In genomic region chr9:33868430-33869000, GRCh38 we compare ENCODE assay signal across 11 cellular contexts. TPM values are rescaled to one million over a fixed set of nuclear protein-coding genes. Genes with fewer than 3 reads are reported as not detected.
DNase-seq lines count a peak whose midpoint lies in the region; ATAC-seq and TF ChIP-seq lines count a peak whose summit lies in the region.
"Had no signal": no experiment of that assay in that cellular context is flagged by ENCODE, and none has a peak within 500 bp of the region (broad histone marks: within the 10 kb centered on the region; RNA-seq: fewer than 3 reads in every experiment).

No MANE protein-coding gene starts in this region.

- no peaks in the 10 kb centered on the region for H3K27me3 Mint-ChIP-seq in activated T-helper 1 cell treated with anti-CD3 and anti-CD28 coated beads, Interleukin-12 subunit alpha, Interleukin-12 subunit beta, Interleukin-2, Interleukin-4 antibody, amounts not matched to agents 30 ng/mL and 10 ng/mL and 1 ng/mL, durations not matched to agents 14 hours and 24 hours and 36 hours (ENCODE audit: insufficient read depth)
- no peaks in the 10 kb centered on the region for H3K27me3 Mint-ChIP-seq in naive thymus-derived CD8-positive, alpha-beta T cell
- H3K27me3 Mint-ChIP-seq: CD4-positive, CD25-positive, alpha-beta regulatory T cell; memory B cell had no signal

- H3K9me3 Mint-ChIP-seq in activated T-helper 1 cell treated with anti-CD3 and anti-CD28 coated beads, Interleukin-12 subunit alpha, Interleukin-12 subunit beta, Interleukin-2, Interleukin-4 antibody, amounts not matched to agents 30 ng/mL and 10 ng/mL and 1 ng/mL, durations not matched to agents 14 hours and 24 hours and 36 hours: no peaks in the 10 kb centered on the region
- H3K9me3 Mint-ChIP-seq in naive thymus-derived CD8-positive, alpha-beta T cell: no peaks in the 10 kb centered on the region
- H3K9me3 Mint-ChIP-seq: memory B cell had no signal

- no peaks in the 10 kb centered on the region for H3K27me3 ChIP-seq in BE2C

- no peak overlapping the region for H3K4me3 ChIP-seq in BE2C (ENCODE audit: low read depth, low read length)

- no peak overlapping the region for H3K27ac Mint-ChIP-seq in activated T-helper 1 cell treated with anti-CD3 and anti-CD28 coated beads, Interleukin-12 subunit alpha, Interleukin-12 subunit beta, Interleukin-2, Interleukin-4 antibody, amounts not matched to agents 30 ng/mL and 10 ng/mL and 1 ng/mL, durations not matched to agents 14 hours and 24 hours and 36 hours
- peak overlapping the region in 2 of 10 donors; percentile 12 to 74 for H3K27ac Mint-ChIP-seq in naive thymus-derived CD8-positive, alpha-beta T cell
- H3K27ac Mint-ChIP-seq: memory B cell had no signal

- peaks cover 5% of the 10 kb centered on the region; the same call in 1 of the 2 replicates for H3K36me3 ChIP-seq in BE2C

- no peak for TF ChIP-seq CTCF in BE2C (IDR thresholded peaks at IDR 0.05; ENCODE audit: low read depth, low read length)

- no peaks in the 10 kb centered on the region for H3K9me3 ChIP-seq in BE2C

- ATAC-seq in naive thymus-derived CD8-positive, alpha-beta T cell: no peak

- POLR2A ChIA-PET in naive thymus-derived CD8-positive, alpha-beta T cell (lab: Charles Lee): interaction anchor here (1.0 kb wide), 1 partner anchor 53 kb away, joined by 4 read pairs; no protein-coding TSS in a partner anchor

- H3K4me1 Mint-ChIP-seq in activated T-helper 1 cell treated with anti-CD3 and anti-CD28 coated beads, Interleukin-12 subunit alpha, Interleukin-12 subunit beta, Interleukin-2, Interleukin-4 antibody, amounts not matched to agents 30 ng/mL and 10 ng/mL and 1 ng/mL, durations not matched to agents 14 hours and 24 hours and 36 hours (ENCODE audit: low read depth): no peaks in the 10 kb centered on the region
- H3K4me1 Mint-ChIP-seq in naive thymus-derived CD8-positive, alpha-beta T cell: peaks cover 9 to 37% (median 23%) of the 10 kb centered on the region in 4 donors

- DNase-seq in DMS 273 treated with DMSO at 0.1 percent for 48 hours (lab: John Stamatoyannopoulos, UW): peak; percentile 9
- peak; percentile 41 for DNase-seq in amniotic epithelial cell (ENCODE audit: low read depth)
- DNase-seq in glomerular visceral epithelial cell (ENCODE audit: extremely low spot score): peak; percentile 18
- DNase-seq in renal cortical epithelial cell (ENCODE audit: low read depth): peak; percentile 25
- no peak for DNase-seq in activated T-helper 1 cell treated with anti-CD3 and anti-CD28 coated beads, Interleukin-12 subunit alpha, Interleukin-12 subunit beta, Interleukin-2, Interleukin-4 antibody, amounts not matched to agents 30 ng/mL and 10 ng/mL and 1 ng/mL, durations not matched to agents 14 hours and 24 hours and 36 hours (ENCODE audit: low spot score)
- DNase-seq in naive thymus-derived CD8-positive, alpha-beta T cell: no peak
- DNase-seq in NCI-H526 treated with DMSO at 0.1 percent for 48 hours (lab: John Stamatoyannopoulos, UW): no peak
- no peak for DNase-seq in BE2C
- DNase-seq: activated T-cell treated with anti-CD3 and anti-CD28 coated beads for 4 hours; CD4-positive, CD25-positive, alpha-beta regulatory T cell had no signal

- no peak overlapping the region for H3K4me3 Mint-ChIP-seq in activated T-helper 1 cell treated with anti-CD3 and anti-CD28 coated beads, Interleukin-12 subunit alpha, Interleukin-12 subunit beta, Interleukin-2, Interleukin-4 antibody, amounts not matched to agents 30 ng/mL and 10 ng/mL and 1 ng/mL, durations not matched to agents 14 hours and 24 hours and 36 hours
- H3K4me3 Mint-ChIP-seq in naive thymus-derived CD8-positive, alpha-beta T cell: no peak overlapping the region
- H3K4me3 Mint-ChIP-seq: CD4-positive, CD25-positive, alpha-beta regulatory T cell; memory B cell had no signal

- intact Hi-C loops in activated T-helper 1 cell treated with anti-CD3 and anti-CD28 coated beads, Interleukin-12 subunit alpha, Interleukin-12 subunit beta, Interleukin-2, Interleukin-4 antibody, amounts not matched to agents 30 ng/mL and 10 ng/mL and 1 ng/mL, durations not matched to agents 14 hours and 24 hours and 36 hours (cut with micrococcal nuclease): no loop called here

- no peaks in the 10 kb centered on the region; the same call in 1 of the 2 replicates for H3K4me1 ChIP-seq in BE2C

- H3K36me3 Mint-ChIP-seq in activated T-helper 1 cell treated with anti-CD3 and anti-CD28 coated beads, Interleukin-12 subunit alpha, Interleukin-12 subunit beta, Interleukin-2, Interleukin-4 antibody, amounts not matched to agents 30 ng/mL and 10 ng/mL and 1 ng/mL, durations not matched to agents 14 hours and 24 hours and 36 hours (ENCODE audit: low read depth): peaks cover 5% of the 10 kb centered on the region
- peaks cover 0 to 19% (median 3%) of the 10 kb centered on the region in 3 donors for H3K36me3 Mint-ChIP-seq in naive thymus-derived CD8-positive, alpha-beta T cell

RNA-seq across cellular contexts. Expression of gene UBE2R2, which starts 51.6 kb away (rescaled TPM):
- 13.7 and 39.7 TPM in 2 replicates for total RNA-seq in renal cortical epithelial cell
- total RNA-seq in activated T-helper 1 cell treated with anti-CD3 and anti-CD28 coated beads, Interleukin-12 subunit alpha, Interleukin-12 subunit beta, Interleukin-2, Interleukin-4 antibody, amounts not matched to agents 30 ng/mL and 10 ng/mL and 1 ng/mL, durations not matched to agents 14 hours and 24 hours and 36 hours: 40.0 and 41.0 TPM in 2 replicates
- total RNA-seq in naive thymus-derived CD8-positive, alpha-beta T cell: 10 to 100 TPM; 29.7 to 32.1 TPM
- 10 to 100 TPM; 13.1 to 16.1 (median 13.4) TPM for polyA plus RNA-seq in naive thymus-derived CD8-positive, alpha-beta T cell
- 27.0 TPM for polyA plus RNA-seq in BE2C (2012; ENCODE audit: insufficient read depth, insufficient read length, low read depth)

Comparison
In these comparisons a context has a peak if more than half of its experiments do, and no peak if none do; other contexts are left out.
1. DNase-seq: peak in DMS 273 treated with DMSO at 0.1 percent for 48 hours (single experiment), amniotic epithelial cell (single experiment), glomerular visceral epithelial cell (single experiment) and renal cortical epithelial cell (single experiment); none in activated T-helper 1 cell treated with anti-CD3 and anti-CD28 coated beads, Interleukin-12 subunit alpha, Interleukin-12 subunit beta, Interleukin-2, Interleukin-4 antibody, amounts not matched to agents 30 ng/mL and 10 ng/mL and 1 ng/mL, durations not matched to agents 14 hours and 24 hours and 36 hours (single experiment), naive thymus-derived CD8-positive, alpha-beta T cell (0 of 10), NCI-H526 treated with DMSO at 0.1 percent for 48 hours (single experiment) and BE2C (single experiment).